ENCODE assay signal across 8 cellular contexts in genomic region chr15:69576035-69576526, GRCh38.
DNase-seq lines count a peak whose midpoint lies in the region; ATAC-seq lines count a peak whose summit lies in the region.

No MANE protein-coding gene starts in this region.

- H3K27ac Mint-ChIP-seq in CD4-positive, CD25-positive, alpha-beta regulatory T cell, result no peak overlapping the region

- no peaks in the 10 kb centered on the region for H3K9me3 ChIP-seq in CD4-positive, CD25-positive, alpha-beta regulatory T cell (ENCODE audit: control insufficient read depth in 2 of 2, low read length in 2 of 2)
- H3K9me3 ChIP-seq in SJCRH30 (replicated peaks), result no peaks in the 10 kb centered on the region

- no peaks in the 10 kb centered on the region for H3K36me3 ChIP-seq in CD4-positive, CD25-positive, alpha-beta regulatory T cell (ENCODE audit: control insufficient read depth, insufficient read depth, low read length)
- no peaks in the 10 kb centered on the region for H3K36me3 ChIP-seq in SJCRH30

- no peaks in the 10 kb centered on the region for H3K27me3 ChIP-seq in CD4-positive, CD25-positive, alpha-beta regulatory T cell (ENCODE audit: control insufficient read depth, insufficient read depth, low read length)
- H3K27me3 ChIP-seq in SJCRH30, result no peaks in the 10 kb centered on the region

- no peak overlapping the region for H3K4me3 Mint-ChIP-seq in CD4-positive, CD25-positive, alpha-beta regulatory T cell

- no peaks in the 10 kb centered on the region for H3K36me3 Mint-ChIP-seq in CD4-positive, CD25-positive, alpha-beta regulatory T cell

- H3K4me3 ChIP-seq in CD4-positive, CD25-positive, alpha-beta regulatory T cell (ENCODE audit: low read depth, low read length), result no peak overlapping the region
- no peak overlapping the region for H3K4me3 ChIP-seq in SJCRH30

- intact Hi-C loops in head of caudate nucleus (cut with DNase I), result loop anchor here (10.0 kb wide), 2 partner anchors 519 to 909 kb away; partner anchors contain the start of gene TLE3

- no peak overlapping the region for H3K27ac ChIP-seq in CD4-positive, CD25-positive, alpha-beta regulatory T cell (ENCODE audit: insufficient read depth, low read length, poor library complexity, severe bottlenecking)
- H3K27ac ChIP-seq in SJCRH30, result no peak overlapping the region

- no peaks in the 10 kb centered on the region for H3K27me3 Mint-ChIP-seq in CD4-positive, CD25-positive, alpha-beta regulatory T cell

- no peaks in the 10 kb centered on the region for H3K9me3 Mint-ChIP-seq in CD4-positive, CD25-positive, alpha-beta regulatory T cell

- ATAC-seq in CD4-positive, CD25-positive, alpha-beta regulatory T cell (ENCODE audit: low read depth in 2 of 2), result peak; percentile 57 to 58
- ATAC-seq in HG03280 (IDR thresholded peaks at IDR 0.05; ENCODE audit: unreplicated experiment), result no peak

- peak; percentile 21 to 47 (median 38) for DNase-seq in CD4-positive, CD25-positive, alpha-beta regulatory T cell
- DNase-seq in HT-29 (ENCODE audit: low spot score), result peak; percentile 93
- peak; percentile 31 to 63 for DNase-seq in SJCRH30
- DNase-seq in activated gamma-delta T cell treated with anti-CD3 and anti-CD28 coated beads, Interleukin-2, amount 50 U/mL, for 16 hours (ENCODE audit: low read depth), result peak; percentile 46
- peak; percentile 53 to 84 (median 72) for DNase-seq in head of caudate nucleus
- DNase-seq in retina, result peak; percentile 70
- no peak for DNase-seq in GF-D8 (lab: John Stamatoyannopoulos, UW)

- H3K4me1 Mint-ChIP-seq in CD4-positive, CD25-positive, alpha-beta regulatory T cell, result peaks cover 0 to 13% (median 0%) of the 10 kb centered on the region in 4 donors

- H3K4me1 ChIP-seq in CD4-positive, CD25-positive, alpha-beta regulatory T cell (ENCODE audit: control insufficient read depth, insufficient read depth, low read length, poor library complexity, severe bottlenecking), result no peaks in the 10 kb centered on the region
- H3K4me1 ChIP-seq in SJCRH30, result peaks cover 11% of the 10 kb centered on the region; the same call in 1 of the 2 replicates
